Comparison of ENCODE assay signal across 8 cellular contexts in genomic region chr9:132161743-132162187, GRCh38. TPM values are rescaled to one million over a fixed set of nuclear protein-coding genes. Genes with fewer than 3 reads are reported as not detected.
DNase-seq lines count a peak whose midpoint lies in the region; ATAC-seq and TF ChIP-seq lines count a peak whose summit lies in the region.

NTNG2 (plus strand) TSS chr9:132162058; CDS start chr9:132166832, 4,774 bp downstream.

- H3K4me3 Mint-ChIP-seq in activated naive CD4-positive, alpha-beta T cell treated with anti-CD3 and anti-CD28 coated beads for 36 hours = peak within 1 kb of the TSS; percentile 84
- H3K4me3 Mint-ChIP-seq in MCF 10A (ENCODE audit: unreplicated experiment) = peak within 1 kb of the TSS; percentile 76

- H3K27ac Mint-ChIP-seq in activated naive CD4-positive, alpha-beta T cell treated with anti-CD3 and anti-CD28 coated beads for 36 hours = no peak within 1 kb of the TSS
- H3K27ac Mint-ChIP-seq in MCF 10A (ENCODE audit: low read depth, unreplicated experiment) = no peak within 1 kb of the TSS

- H3K4me1 ChIP-seq in mesodermal cell (ENCODE audit: control insufficient read depth, insufficient read depth, low read length, poor library complexity, severe bottlenecking) (peaks cover 10% of the 10 kb centered on the region), upper lobe of left lung (peaks cover 28 to 44% (median 32%) of the 10 kb centered on the region in 4 donors)

- H3K9me3 ChIP-seq in mesodermal cell (ENCODE audit: control insufficient read depth, low read length) (no peaks in the 10 kb centered on the region), upper lobe of left lung (no peaks in the 10 kb centered on the region)

- H3K27me3 Mint-ChIP-seq in activated naive CD4-positive, alpha-beta T cell treated with anti-CD3 and anti-CD28 coated beads for 36 hours (ENCODE audit: low read depth) = peaks cover 54% of the 10 kb centered on the region
- peaks cover 74% of the 10 kb centered on the region for H3K27me3 Mint-ChIP-seq in MCF 10A (ENCODE audit: insufficient read depth, unreplicated experiment)

- H3K27me3 ChIP-seq in upper lobe of left lung = peaks cover 0 to 37% (median 14%) of the 10 kb centered on the region in 4 donors

- TF ChIP-seq CTCF in MCF 10A (IDR thresholded peaks at IDR 0.05; ENCODE audit: unreplicated experiment) = no peak
- TF ChIP-seq CTCF in upper lobe of left lung (IDR thresholded peaks at IDR 0.05) = no peak

- H3K36me3 ChIP-seq in mesodermal cell (ENCODE audit: control insufficient read depth, insufficient read depth, low read length) (no peaks in the 10 kb centered on the region), upper lobe of left lung (no peaks in the 10 kb centered on the region)

- no peaks in the 10 kb centered on the region for H3K9me3 Mint-ChIP-seq in activated naive CD4-positive, alpha-beta T cell treated with anti-CD3 and anti-CD28 coated beads for 36 hours
- no peaks in the 10 kb centered on the region for H3K9me3 Mint-ChIP-seq in MCF 10A (ENCODE audit: unreplicated experiment)

- intact Hi-C loops in activated naive CD4-positive, alpha-beta T cell treated with anti-CD3 and anti-CD28 coated beads for 36 hours (cut with micrococcal nuclease) = no loop called here
- intact Hi-C loops in MCF 10A (cut with micrococcal nuclease) = loop anchor here (10.0 kb wide), 1 partner anchor 87 kb away; the partner anchor contains the start of gene MED27

- no peak within 1 kb of the TSS for H3K27ac ChIP-seq in mesodermal cell (ENCODE audit: low read depth, low read length, severe bottlenecking)
- H3K27ac ChIP-seq in upper lobe of left lung = peak within 1 kb of the TSS in 3 of 4 donors; percentile 21 to 85 (median 34)

- TF ChIP-seq POLR2A in upper lobe of left lung (IDR thresholded peaks at IDR 0.05) = no peak

- POLR2A ChIA-PET in MCF 10A (lab: Yijun Ruan, JAX) = no interaction called here

- 0 to 1% methylated on average over 33 to 45 of the region's 67 CpGs for WGBS in mesodermal cell (ENCODE audit: insufficient coverage in 2 of 2), 2 experiments
- 3% methylated on average over 11 of the region's 67 CpGs; no CpG with 5 or more reads in 1 of the 2 donors for WGBS in upper lobe of left lung, 2 donors

- peaks cover 1% of the 10 kb centered on the region for H3K36me3 Mint-ChIP-seq in activated naive CD4-positive, alpha-beta T cell treated with anti-CD3 and anti-CD28 coated beads for 36 hours (ENCODE audit: low read depth)
- H3K36me3 Mint-ChIP-seq in MCF 10A (ENCODE audit: insufficient read depth, unreplicated experiment) = no peaks in the 10 kb centered on the region

- no peak for DNase-seq in activated naive CD4-positive, alpha-beta T cell treated with anti-CD3 and anti-CD28 coated beads for 36 hours
- DNase-seq in activated naive CD4-positive, alpha-beta T cell treated with anti-CD3 and anti-CD28 coated beads, Interleukin-2, amount 50 U/mL, for 16 hours = no peak
- DNase-seq in MCF 10A (ENCODE audit: unreplicated experiment) = no peak
- peak in 1 of 2 donors; percentile 87 for DNase-seq in upper lobe of left lung
- no peak for DNase-seq in NCI-H345 (lab: John Stamatoyannopoulos, UW)

- no peak for ATAC-seq in upper lobe of left lung (ENCODE audit: low FRiP score in 2 of 2)
- no peak for ATAC-seq in GM18868 (IDR thresholded peaks at IDR 0.05; ENCODE audit: unreplicated experiment)
- no peak for ATAC-seq in GM21576 (IDR thresholded peaks at IDR 0.05; ENCODE audit: unreplicated experiment)

- H3K4me3 ChIP-seq in mesodermal cell (ENCODE audit: extremely low read depth, insufficient read depth, low read length, poor library complexity, severe bottlenecking) (peak within 1 kb of the TSS; percentile 41), upper lobe of left lung (peak within 1 kb of the TSS; percentile 52 to 88 (median 72))

- H3K4me1 Mint-ChIP-seq in activated naive CD4-positive, alpha-beta T cell treated with anti-CD3 and anti-CD28 coated beads for 36 hours (ENCODE audit: low read depth) = peaks cover 7% of the 10 kb centered on the region
- H3K4me1 Mint-ChIP-seq in MCF 10A (ENCODE audit: insufficient read depth, unreplicated experiment) = peaks cover 6% of the 10 kb centered on the region

- CTCF ChIA-PET in activated naive CD4-positive, alpha-beta T cell treated with anti-CD3 and anti-CD28 coated beads for 36 hours (lab: Charles Lee) = interaction anchor here (0.6 kb wide), 2 partner anchors 33 to 35 kb away, joined by 3 to 6 read pairs; no protein-coding TSS in a partner anchor
- CTCF ChIA-PET in MCF 10A (lab: Yijun Ruan, JAX) = interaction anchor here (0.6 kb wide), 1 partner anchor 34 kb away, joined by 3 read pairs; no protein-coding TSS in a partner anchor

- no TSS peak for BruUV-seq in MCF 10A (replicated peaks; lab: Mats Ljungman, UMichigan)

- no peak for TF ChIP-seq EP300 in upper lobe of left lung (IDR thresholded peaks at IDR 0.05)

RNA-seq across cellular contexts. Expression of gene NTNG2, which starts in this region (rescaled TPM):
- under 1 TPM; 0.52 to 0.76 TPM for total RNA-seq in activated naive CD4-positive, alpha-beta T cell treated with anti-CD3 and anti-CD28 coated beads for 36 hours
- total RNA-seq in MCF 10A (2022) (0.44 TPM in 1 of 2 replicates, not detected in the other), upper lobe of left lung (1 to 10 TPM; 2.1 to 8.2 (median 4.3) TPM)
- 1.1 TPM for polyA plus RNA-seq in mesodermal cell (2013, experiment 1 of 2)
- polyA plus RNA-seq in mesodermal cell (2013, experiment 2 of 2) = 0.46 TPM
